In the genomic region with DNA sequence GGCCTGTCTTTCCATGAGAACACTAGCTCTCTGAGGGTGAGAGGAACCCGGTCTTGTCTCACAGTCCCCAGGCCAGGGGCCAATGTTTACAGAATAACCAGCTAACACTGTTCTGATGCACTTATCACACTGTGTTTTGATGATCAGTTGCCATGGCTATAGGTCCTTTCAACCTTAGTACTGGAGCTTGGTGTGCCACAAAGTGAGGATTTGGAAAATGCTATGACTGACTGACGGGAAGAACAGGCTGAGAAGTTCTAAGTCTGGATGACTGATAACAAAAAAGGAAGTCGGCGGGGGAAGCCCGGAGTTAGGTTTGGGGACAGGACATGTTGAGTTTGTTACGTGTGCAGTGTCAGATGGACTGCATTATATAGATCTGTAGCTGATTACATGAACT, we compare ENCODE assay signal across 8 cellular contexts.
DNase-seq lines count a peak whose midpoint lies in the region; ATAC-seq and TF ChIP-seq lines count a peak whose summit lies in the region.

No MANE protein-coding gene starts in this region.

- H3K9me3 Mint-ChIP-seq in activated naive CD8-positive, alpha-beta T cell treated with anti-CD3 and anti-CD28 coated beads, Interleukin-2, amount 50 U/mL, for 24 hours, result no peaks in the 10 kb centered on the region

- ATAC-seq in GM19351 (IDR thresholded peaks at IDR 0.05; ENCODE audit: unreplicated experiment) (peak; percentile 90), HG03103 (IDR thresholded peaks at IDR 0.05; ENCODE audit: low read depth, unreplicated experiment) (peak; percentile 87)
- peak; percentile 71 for ATAC-seq in activated naive CD8-positive, alpha-beta T cell treated with anti-CD3 and anti-CD28 coated beads, Interleukin-2, amount 50 U/mL, for 24 hours

- POLR2A ChIA-PET in GM10248 (lab: Yijun Ruan, JAX), result no interaction called here

- CTCF ChIA-PET in GM10248 (lab: Yijun Ruan, JAX), result interaction anchor here (1.1 to 1.7 kb wide), 5 partner anchors 10 to 47 kb away, joined by 4 to 5 read pairs (median 4); no protein-coding TSS in a partner anchor

- TF ChIP-seq CTCF in GM10248 (IDR thresholded peaks at IDR 0.05; ENCODE audit: control extremely low read depth, extremely low read depth, low read depth, missing control alignments), result no peak
- no peak for TF ChIP-seq CTCF in colonic mucosa (IDR thresholded peaks at IDR 0.05)
- no peak for TF ChIP-seq CTCF in uterus (IDR thresholded peaks at IDR 0.05)

- no peak overlapping the region for H3K4me3 ChIP-seq in colonic mucosa
- no peak overlapping the region for H3K4me3 ChIP-seq in uterus

- peaks cover 2% of the 10 kb centered on the region for H3K4me1 Mint-ChIP-seq in activated naive CD8-positive, alpha-beta T cell treated with anti-CD3 and anti-CD28 coated beads, Interleukin-2, amount 50 U/mL, for 24 hours

- H3K4me1 ChIP-seq in colonic mucosa (no peaks in the 10 kb centered on the region), uterus (no peaks in the 10 kb centered on the region)

- DNase-seq in GM10248 (ENCODE audit: extremely low spot score), result peak; percentile 63
- peak; percentile 9 for DNase-seq in activated naive CD8-positive, alpha-beta T cell treated with anti-CD3 and anti-CD28 coated beads, Interleukin-2, amount 50 U/mL, for 24 hours
- no peak for DNase-seq in colonic mucosa
- DNase-seq in hippocampal formation (lab: John Stamatoyannopoulos, UW), result no peak
- DNase-seq in uterus, result no peak
- DNase-seq in SIG-M5 (lab: John Stamatoyannopoulos, UW), result no peak

- no peaks in the 10 kb centered on the region for H3K36me3 Mint-ChIP-seq in activated naive CD8-positive, alpha-beta T cell treated with anti-CD3 and anti-CD28 coated beads, Interleukin-2, amount 50 U/mL, for 24 hours (ENCODE audit: low read depth)

- H3K27ac ChIP-seq in colonic mucosa (no peak overlapping the region), uterus (no peak overlapping the region)

- no peak overlapping the region for H3K9ac ChIP-seq in colonic mucosa (ENCODE audit: low read depth in 2 of 2, low read length in 2 of 2)

- H3K4me3 Mint-ChIP-seq in activated naive CD8-positive, alpha-beta T cell treated with anti-CD3 and anti-CD28 coated beads, Interleukin-2, amount 50 U/mL, for 24 hours, result no peak overlapping the region

- H3K27me3 ChIP-seq in colonic mucosa (no peaks in the 10 kb centered on the region), uterus (no peaks in the 10 kb centered on the region)

- no peak for TF ChIP-seq POLR2A in uterus (IDR thresholded peaks at IDR 0.05)

- H3K9me3 ChIP-seq in colonic mucosa (no peaks in the 10 kb centered on the region), uterus (no peaks in the 10 kb centered on the region)

- intact Hi-C loops in colonic mucosa (cut with DNase I), result no loop called here
- intact Hi-C loops in uterus (cut with DNase I; ENCODE audit: low total_unique reads), result no loop called here

- H3K27me3 Mint-ChIP-seq in activated naive CD8-positive, alpha-beta T cell treated with anti-CD3 and anti-CD28 coated beads, Interleukin-2, amount 50 U/mL, for 24 hours, result peaks cover 8% of the 10 kb centered on the region

- H3K36me3 ChIP-seq in colonic mucosa (no peaks in the 10 kb centered on the region), uterus (no peaks in the 10 kb centered on the region)

- H3K27ac Mint-ChIP-seq in activated naive CD8-positive, alpha-beta T cell treated with anti-CD3 and anti-CD28 coated beads, Interleukin-2, amount 50 U/mL, for 24 hours, result no peak overlapping the region

Comparison
In these comparisons a context has a peak if more than half of its experiments do, and no peak if none do; other contexts are left out.
1. DNase-seq: peak in GM10248 (single experiment) and activated naive CD8-positive, alpha-beta T cell treated with anti-CD3 and anti-CD28 coated beads, Interleukin-2, amount 50 U/mL, for 24 hours (single experiment); none in colonic mucosa (single experiment), hippocampal formation (0 of 2), uterus (0 of 2) and SIG-M5 (single experiment).
2. Peak in every context shown above with its lines, with median percentiles within 50 percentile points of each other: ATAC-seq.